Comparison of ENCODE assay signal across 8 cellular contexts in the genomic region with DNA sequence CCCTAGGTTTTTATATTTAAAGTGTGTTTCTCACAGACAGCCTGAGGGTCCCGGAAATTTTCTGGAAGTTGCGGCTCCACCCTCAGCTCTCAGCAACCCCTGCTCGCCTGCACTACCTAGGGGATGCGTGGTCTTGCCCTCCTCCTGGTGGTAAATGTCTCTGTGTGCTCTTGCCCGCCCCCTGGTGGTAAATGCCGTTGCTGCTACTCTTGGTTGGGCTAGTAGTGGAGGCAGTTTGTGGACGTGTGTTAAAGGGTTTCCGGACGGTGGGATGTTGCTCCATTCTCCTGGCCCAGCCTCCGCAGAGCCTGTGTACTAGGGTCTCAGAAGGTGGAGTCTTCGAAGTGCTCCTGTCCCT. TPM values are rescaled to one million over a fixed set of nuclear protein-coding genes. Genes with fewer than 3 reads are reported as not detected.
A peak's percentile ranks its signal among the peaks of the same experiment; 100 is the strongest.
DNase-seq lines count a peak whose midpoint lies in the region; ATAC-seq, FAIRE-seq and TF ChIP-seq lines count a peak whose summit lies in the region.

No MANE protein-coding gene starts in this region.

- H3K9ac ChIP-seq in KMS-11, result peak overlapping the region; percentile 66

- H3K36me3 Mint-ChIP-seq in activated T-helper 2 cell treated with anti-CD3 and anti-CD28 coated beads, Interferon-gamma antibody, Interleukin-2, Interleukin-4, amounts not matched to agents 10 μg/mL and 5 μg/mL and 100 μg/mL, durations not matched to agents 14 hours and 24 hours and 36 hours (ENCODE audit: low read depth), result no peaks in the 10 kb centered on the region

- no peaks in the 10 kb centered on the region for H3K79me2 ChIP-seq in KMS-11 (ENCODE audit: insufficient read depth, low read depth)

- peak overlapping the region; percentile 83 for H3K4me2 ChIP-seq in KMS-11

- H3K36me3 ChIP-seq in KMS-11 (ENCODE audit: insufficient read depth) (no peaks in the 10 kb centered on the region), thoracic aorta (no peaks in the 10 kb centered on the region)

- no peaks in the 10 kb centered on the region for H4K20me1 ChIP-seq in KMS-11 (ENCODE audit: insufficient read depth)

- peak overlapping the region; percentile 80 for H3K27ac Mint-ChIP-seq in activated T-helper 2 cell treated with anti-CD3 and anti-CD28 coated beads, Interferon-gamma antibody, Interleukin-2, Interleukin-4, amounts not matched to agents 10 μg/mL and 5 μg/mL and 100 μg/mL, durations not matched to agents 14 hours and 24 hours and 36 hours

- no peaks in the 10 kb centered on the region for H3K9me3 ChIP-seq in thoracic aorta

- H2AFZ ChIP-seq in KMS-11 (ENCODE audit: low read depth), result peak overlapping the region; percentile 96

- peak overlapping the region; percentile 72 for H3K4me3 Mint-ChIP-seq in activated T-helper 2 cell treated with anti-CD3 and anti-CD28 coated beads, Interferon-gamma antibody, Interleukin-2, Interleukin-4, amounts not matched to agents 10 μg/mL and 5 μg/mL and 100 μg/mL, durations not matched to agents 14 hours and 24 hours and 36 hours (ENCODE audit: low read depth)

- H3K9me3 Mint-ChIP-seq in activated T-helper 2 cell treated with anti-CD3 and anti-CD28 coated beads, Interferon-gamma antibody, Interleukin-2, Interleukin-4, amounts not matched to agents 10 μg/mL and 5 μg/mL and 100 μg/mL, durations not matched to agents 14 hours and 24 hours and 36 hours, result no peaks in the 10 kb centered on the region

- H3K27me3 ChIP-seq in KMS-11 (ENCODE audit: insufficient read depth, low read depth) (no peaks in the 10 kb centered on the region), foreskin keratinocyte (peaks cover 9% of the 10 kb centered on the region), thoracic aorta (replicated peaks; ENCODE audit: insufficient read depth) (no peaks in the 10 kb centered on the region)

- no peak for DNase-seq in AG09319 (ENCODE audit: extremely low read depth, low read depth)
- peak; percentile 69 for DNase-seq in GM19239 (ENCODE audit: insufficient read length, low spot score)
- DNase-seq in SHP77 treated with DMSO at 0.1 percent for 48 hours (lab: John Stamatoyannopoulos, UW), result peak; percentile 37
- peak; percentile 78 for DNase-seq in activated T-helper 2 cell treated with anti-CD3 and anti-CD28 coated beads, Interferon-gamma antibody, Interleukin-2, Interleukin-4, amounts not matched to agents 10 μg/mL and 5 μg/mL and 100 μg/mL, durations not matched to agents 14 hours and 24 hours and 36 hours (ENCODE audit: low spot score)
- peak in 1 of 2 donors; percentile 64 for DNase-seq in foreskin keratinocyte
- peak in 44 of 56 donors; percentile 3 to 82 (median 30) for DNase-seq in nucleus accumbens (lab: John Stamatoyannopoulos, UW)
- no peak for DNase-seq in thoracic aorta (ENCODE audit: low spot score)

- TF ChIP-seq CTCF in AG09319 (IDR thresholded peaks at IDR 0.05; ENCODE audit: low read depth, low read length), result peak; percentile 97
- peak; percentile 91 for TF ChIP-seq CTCF in KMS-11 (conservative IDR thresholded peaks at IDR 0.05; ENCODE audit: low read depth, low read length)
- TF ChIP-seq CTCF in foreskin keratinocyte (conservative IDR thresholded peaks at IDR 0.05), result peak; percentile 91
- TF ChIP-seq CTCF in thoracic aorta (IDR thresholded peaks at IDR 0.05), result peak; percentile 97

- H3K4me3 ChIP-seq in KMS-11 (IDR thresholded peaks at IDR 0.05; ENCODE audit: insufficient read depth, low read depth, low read length), result no peak overlapping the region
- peak overlapping the region; percentile 47 for H3K4me3 ChIP-seq in thoracic aorta

- H3K27ac ChIP-seq in KMS-11 (peak overlapping the region; percentile 83), foreskin keratinocyte (no peak overlapping the region), thoracic aorta (no peak overlapping the region)

- intact Hi-C loops in activated T-helper 2 cell treated with anti-CD3 and anti-CD28 coated beads, Interferon-gamma antibody, Interleukin-2, Interleukin-4, amounts not matched to agents 10 μg/mL and 5 μg/mL and 100 μg/mL, durations not matched to agents 14 hours and 24 hours and 36 hours (cut with micrococcal nuclease), result loop anchor here (1.0 to 5.0 kb wide), 5 partner anchors 13 to 67 kb away; a partner anchor contains a TSS

- FAIRE-seq in GM19239 (lab: Jason Lieb, UNC), result peak; percentile 73

- H3K4me1 ChIP-seq in KMS-11 (ENCODE audit: low read depth, poor library complexity, severe bottlenecking) (peaks cover 70% of the 10 kb centered on the region), foreskin keratinocyte (peaks cover 11% of the 10 kb centered on the region), thoracic aorta (ENCODE audit: control insufficient read depth in 1 of 2, low read depth in 2 of 2) (peaks cover 0 to 7% of the 10 kb centered on the region in 2 donors)

- ATAC-seq in foreskin keratinocyte, result peak; percentile 85
- ATAC-seq in thoracic aorta (ENCODE audit: insufficient number of reproducible peaks, low FRiP score, low read depth), result peak; percentile 69

- no peaks in the 10 kb centered on the region for H3K27me3 Mint-ChIP-seq in activated T-helper 2 cell treated with anti-CD3 and anti-CD28 coated beads, Interferon-gamma antibody, Interleukin-2, Interleukin-4, amounts not matched to agents 10 μg/mL and 5 μg/mL and 100 μg/mL, durations not matched to agents 14 hours and 24 hours and 36 hours (ENCODE audit: low read depth)

- peaks cover 36% of the 10 kb centered on the region for H3K4me1 Mint-ChIP-seq in activated T-helper 2 cell treated with anti-CD3 and anti-CD28 coated beads, Interferon-gamma antibody, Interleukin-2, Interleukin-4, amounts not matched to agents 10 μg/mL and 5 μg/mL and 100 μg/mL, durations not matched to agents 14 hours and 24 hours and 36 hours (ENCODE audit: low read depth)

RNA-seq across cellular contexts. Expression of a gene that starts 27.4 kb away (rescaled TPM):
- total RNA-seq in activated T-helper 2 cell treated with anti-CD3 and anti-CD28 coated beads, Interferon-gamma antibody, Interleukin-2, Interleukin-4, amounts not matched to agents 10 μg/mL and 5 μg/mL and 100 μg/mL, durations not matched to agents 14 hours and 24 hours and 36 hours, result 8.6 and 9.2 TPM in 2 replicates
- total RNA-seq in foreskin keratinocyte (15.7 and 18.3 TPM in 2 replicates), thoracic aorta (10 to 100 TPM; 23.6 to 37.9 TPM)
- 17.4 and 19.2 TPM in 2 replicates for polyA plus RNA-seq in foreskin keratinocyte

RNA-seq across cellular contexts. Expression of a gene that starts 29.8 kb away (rescaled TPM):
- 64.5 and 70.2 TPM in 2 replicates for total RNA-seq in activated T-helper 2 cell treated with anti-CD3 and anti-CD28 coated beads, Interferon-gamma antibody, Interleukin-2, Interleukin-4, amounts not matched to agents 10 μg/mL and 5 μg/mL and 100 μg/mL, durations not matched to agents 14 hours and 24 hours and 36 hours
- 81.5 and 92.6 TPM in 2 replicates for total RNA-seq in foreskin keratinocyte
- polyA plus RNA-seq in foreskin keratinocyte, result 88.0 and 91.4 TPM in 2 replicates
- total RNA-seq in thoracic aorta, result 100 to 1,000 TPM in 1 of 2 donors, 10 to 100 TPM in 1; 77.2 to 138 TPM

RNA-seq across cellular contexts. Expression of a gene that starts 38.5 kb away (rescaled TPM):
- total RNA-seq in activated T-helper 2 cell treated with anti-CD3 and anti-CD28 coated beads, Interferon-gamma antibody, Interleukin-2, Interleukin-4, amounts not matched to agents 10 μg/mL and 5 μg/mL and 100 μg/mL, durations not matched to agents 14 hours and 24 hours and 36 hours, result 0.84 and 0.99 TPM in 2 replicates
- total RNA-seq in foreskin keratinocyte (8.1 and 13.3 TPM in 2 replicates), thoracic aorta (100 to 1,000 TPM; 164 to 321 TPM)
- polyA plus RNA-seq in foreskin keratinocyte, result 9.7 and 14.9 TPM in 2 replicates

Comparison
In these comparisons a context has a peak if more than half of its experiments do, and no peak if none do; other contexts are left out.
1. DNase-seq: peak in GM19239 (single experiment), SHP77 treated with DMSO at 0.1 percent for 48 hours (single experiment), activated T-helper 2 cell treated with anti-CD3 and anti-CD28 coated beads, Interferon-gamma antibody, Interleukin-2, Interleukin-4, amounts not matched to agents 10 μg/mL and 5 μg/mL and 100 μg/mL, durations not matched to agents 14 hours and 24 hours and 36 hours (single experiment) and nucleus accumbens (44 of 56); none in AG09319 (single experiment) and thoracic aorta (single experiment).
2. RNA of a gene that starts 38.5 kb away (total RNA-seq): 164 to 321 TPM in thoracic aorta; 8.1 to 13.3 TPM in foreskin keratinocyte and 0.84 to 0.99 TPM in activated T-helper 2 cell treated with anti-CD3 and anti-CD28 coated beads, Interferon-gamma antibody, Interleukin-2, Interleukin-4, amounts not matched to agents 10 μg/mL and 5 μg/mL and 100 μg/mL, durations not matched to agents 14 hours and 24 hours and 36 hours; every median in the first group is over 10 times any median in the second.
3. Peak in every context shown above with its lines, with median percentiles within 50 percentile points of each other: CTCF ChIP-seq.